ENCODE assay signal across 8 cellular contexts in the genomic region with DNA sequence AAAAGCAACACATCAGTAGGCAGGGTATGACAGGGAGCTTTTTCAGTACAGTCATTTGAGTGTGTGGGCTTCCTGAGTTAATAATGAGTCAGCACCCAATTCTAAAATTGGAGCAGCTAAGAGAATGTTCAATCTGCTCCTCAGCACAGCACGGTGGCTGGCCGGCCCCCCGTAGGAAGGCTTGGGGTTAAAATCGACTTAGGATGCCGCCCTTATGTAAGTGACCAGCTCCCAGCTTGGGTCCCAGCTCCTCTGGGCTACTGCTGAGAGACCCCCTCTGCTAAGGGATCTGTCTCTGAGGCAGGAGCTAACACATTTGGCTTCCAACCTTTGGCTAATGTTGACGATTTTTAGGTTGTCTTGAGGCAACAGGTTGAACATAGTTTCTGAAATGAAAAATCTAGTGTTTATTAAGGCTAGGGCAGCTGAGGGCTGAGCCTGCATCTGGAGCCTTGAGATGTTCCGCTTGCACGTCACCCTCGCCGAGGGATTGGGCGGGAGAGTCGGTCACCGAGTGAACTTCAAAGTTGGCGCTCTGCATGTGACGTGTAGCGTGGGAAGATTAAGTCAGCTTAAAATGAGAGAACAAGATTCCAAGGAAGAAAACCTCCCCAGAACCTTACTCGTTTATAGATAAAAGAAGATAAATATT.
DNase-seq lines count a peak whose midpoint lies in the region; ATAC-seq and TF ChIP-seq lines count a peak whose summit lies in the region.
"Not testable (repeated sequence)": the region's sequence is repeated elsewhere in the genome, so short reads cannot be mapped to it uniquely, and the experiment has no call there.

No MANE protein-coding gene starts in this region.

- not testable (repeated sequence) for H3K36me3 ChIP-seq in DOHH2 (ENCODE audit: control insufficient read depth, low read length)

- not testable (repeated sequence) for H3F3A ChIP-seq in DOHH2 (ENCODE audit: control insufficient read depth, insufficient read depth)

- peak; percentile 32 for DNase-seq in LHCN-M2 (ENCODE audit: low read depth)
- DNase-seq in activated CD4-positive, alpha-beta memory T cell treated with anti-CD3 and anti-CD28 coated beads, Interleukin-2, amount 10 ng/mL, durations not matched to agents 7 days and 5 days, result peak; percentile 30
- peak; percentile 27 for DNase-seq in choroid plexus epithelial cell (ENCODE audit: low read depth)
- DNase-seq in kidney tubule cell (ENCODE audit: low spot score), result peak; percentile 11
- DNase-seq in stimulated activated CD4-positive, alpha-beta T cell treated with anti-CD3 and anti-CD28 coated beads, Interleukin-4, amount 100 ng/mL, for 1 hour, result peak; percentile 36

- not testable (repeated sequence) for TF ChIP-seq CTCF in DOHH2 (IDR thresholded peaks at IDR 0.05; ENCODE audit: low read depth, low read length, poor library complexity, severe bottlenecking); choroid plexus epithelial cell (conservative IDR thresholded peaks at IDR 0.05; ENCODE audit: low read depth, low read length)

- ATAC-seq in GM19467 (IDR thresholded peaks at IDR 0.05; ENCODE audit: unreplicated experiment) (peak; percentile 60), HG02973 (IDR thresholded peaks at IDR 0.05; ENCODE audit: unreplicated experiment) (peak; percentile 78)

- not testable (repeated sequence) for H3K27me3 Mint-ChIP-seq in activated CD4-positive, alpha-beta memory T cell treated with anti-CD3 and anti-CD28 coated beads, Interleukin-2, amount 10 ng/mL, durations not matched to agents 7 days and 5 days

- not testable (repeated sequence) for H3K4me1 ChIP-seq in DOHH2 (ENCODE audit: control insufficient read depth, low read length)

- not testable (repeated sequence) for H3K9me3 Mint-ChIP-seq in activated CD4-positive, alpha-beta memory T cell treated with anti-CD3 and anti-CD28 coated beads, Interleukin-2, amount 10 ng/mL, durations not matched to agents 7 days and 5 days

- not testable (repeated sequence) for H3K27ac ChIP-seq in DOHH2 (ENCODE audit: low read depth, low read length)

- peak overlapping the region; percentile 90 for H3K27ac Mint-ChIP-seq in activated CD4-positive, alpha-beta memory T cell treated with anti-CD3 and anti-CD28 coated beads, Interleukin-2, amount 10 ng/mL, durations not matched to agents 7 days and 5 days

- POLR2A ChIA-PET in activated CD4-positive, alpha-beta memory T cell treated with anti-CD3 and anti-CD28 coated beads, Interleukin-2, amount 10 ng/mL, durations not matched to agents 7 days and 5 days (lab: Charles Lee), result not testable (repeated sequence)

- CTCF ChIA-PET in activated CD4-positive, alpha-beta memory T cell treated with anti-CD3 and anti-CD28 coated beads, Interleukin-2, amount 10 ng/mL, durations not matched to agents 7 days and 5 days (lab: Charles Lee), result not testable (repeated sequence)

- H3K4me3 Mint-ChIP-seq in activated CD4-positive, alpha-beta memory T cell treated with anti-CD3 and anti-CD28 coated beads, Interleukin-2, amount 10 ng/mL, durations not matched to agents 7 days and 5 days, result peak overlapping the region; percentile 78

- H3K27me3 ChIP-seq in DOHH2 (ENCODE audit: control insufficient read depth, low read length), result not testable (repeated sequence)

- peaks cover 26% of the 10 kb centered on the region for H3K36me3 Mint-ChIP-seq in activated CD4-positive, alpha-beta memory T cell treated with anti-CD3 and anti-CD28 coated beads, Interleukin-2, amount 10 ng/mL, durations not matched to agents 7 days and 5 days (ENCODE audit: low read depth)

- H3K4me2 ChIP-seq in DOHH2 (ENCODE audit: low read length), result peak overlapping the region; percentile 11; the same call in 1 of the 2 replicates

- not testable (repeated sequence) for H3K9me3 ChIP-seq in DOHH2 (ENCODE audit: control insufficient read depth, insufficient read depth, low read length)

- H4K20me1 ChIP-seq in DOHH2 (ENCODE audit: control insufficient read depth, insufficient read depth, low read depth, low read length), result not testable (repeated sequence)

- not testable (repeated sequence) for H3K79me2 ChIP-seq in DOHH2 (ENCODE audit: control insufficient read depth, low read length)

- not testable (repeated sequence) for H3K9me2 ChIP-seq in DOHH2 (replicated peaks; ENCODE audit: control insufficient read depth, low read length)

- peaks cover 27% of the 10 kb centered on the region for H3K4me1 Mint-ChIP-seq in activated CD4-positive, alpha-beta memory T cell treated with anti-CD3 and anti-CD28 coated beads, Interleukin-2, amount 10 ng/mL, durations not matched to agents 7 days and 5 days

- not testable (repeated sequence) for H3K4me3 ChIP-seq in DOHH2 (ENCODE audit: low read length)
- H3K4me3 ChIP-seq in choroid plexus epithelial cell (ENCODE audit: low read depth, low read length), result peak overlapping the region; percentile 54
